In the genomic region with DNA sequence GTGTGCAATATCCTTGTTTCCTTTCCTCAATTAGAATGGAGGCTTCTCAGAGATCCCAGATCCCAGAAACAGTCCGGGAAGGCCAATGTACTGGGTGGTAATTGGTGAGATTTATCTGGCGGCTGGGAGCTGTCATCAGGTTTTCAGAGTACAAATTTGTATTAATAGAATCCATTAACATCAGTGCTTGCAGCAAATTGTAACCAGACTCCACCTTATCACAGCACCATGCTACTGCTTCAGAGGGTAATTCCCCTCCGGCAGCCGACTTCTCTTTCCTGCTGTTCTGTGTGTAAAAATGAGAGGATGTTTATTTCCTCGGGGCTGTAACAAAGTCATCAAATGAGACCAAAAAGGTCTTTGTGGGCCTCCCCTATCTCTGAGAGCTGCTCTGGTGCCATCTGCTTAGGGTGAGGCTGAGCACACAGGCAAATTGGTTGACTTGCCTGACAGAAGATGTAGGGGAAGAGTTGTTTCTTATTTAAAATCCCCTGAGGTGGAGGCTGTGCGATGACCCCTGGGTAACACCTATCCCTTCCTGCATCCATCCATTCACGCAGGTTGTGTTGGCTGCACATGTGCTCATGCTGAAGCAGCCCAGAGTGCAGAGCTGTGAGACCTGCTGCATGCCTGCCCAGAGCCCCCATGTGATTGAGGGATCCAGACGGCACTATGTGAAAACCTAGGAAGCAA, we compare ENCODE assay signal across 15 cellular contexts. TPM values are rescaled to one million over a fixed set of nuclear protein-coding genes. Genes with fewer than 3 reads are reported as not detected.
DNase-seq lines count a peak whose midpoint lies in the region; ATAC-seq and TF ChIP-seq lines count a peak whose summit lies in the region.
"Had no signal": no experiment of that assay in that cellular context is flagged by ENCODE, and none has a peak within 500 bp of the region (broad histone marks: within the 10 kb centered on the region; RNA-seq: fewer than 3 reads in every experiment).

No MANE protein-coding gene starts in this region.

- peaks cover 4 to 16% (median 10%) of the 10 kb centered on the region in 3 donors for H3K4me1 Mint-ChIP-seq in naive B cell
- H3K4me1 Mint-ChIP-seq: CD8-positive, alpha-beta memory T cell had no signal

- H3K36me3 Mint-ChIP-seq in naive B cell, result no peaks in the 10 kb centered on the region
- H3K36me3 Mint-ChIP-seq: CD8-positive, alpha-beta memory T cell had no signal

- TF ChIP-seq CTCF in coronary artery (IDR thresholded peaks at IDR 0.05), result no peak

- H3K4me3 Mint-ChIP-seq in naive B cell, result peak overlapping the region in 3 of 8 donors; percentile 13 to 69 (median 28)
- H3K4me3 Mint-ChIP-seq: CD8-positive, alpha-beta memory T cell had no signal

- DNase-seq in DMS153 (lab: John Stamatoyannopoulos, UW), result peak; percentile 27
- DNase-seq in NCI-H2081 treated with DMSO at 0.1 percent for 48 hours (lab: John Stamatoyannopoulos, UW), result peak; percentile 32
- DNase-seq in coronary artery (ENCODE audit: low spot score), result no peak
- peak; percentile 42 for DNase-seq in naive B cell
- no peak for DNase-seq in nucleus accumbens (lab: John Stamatoyannopoulos, UW)
- DNase-seq: activated CD4-positive, CD25-positive, alpha-beta regulatory T cell; activated naive CD4-positive, alpha-beta T cell treated with anti-CD3 and anti-CD28 coated beads, Interleukin-2, amount 50 U/mL, for 16 hours; caudate nucleus; CD8-positive, alpha-beta memory T cell; GF-D8; NCI-H446; psoas muscle had no signal

- peaks cover 12 to 28% (median 28%) of the 10 kb centered on the region in 3 donors for H3K27me3 Mint-ChIP-seq in naive B cell

- H3K9me3 Mint-ChIP-seq in naive B cell, result peaks cover 0 to 5% (median 0%) of the 10 kb centered on the region in 7 donors
- H3K9me3 Mint-ChIP-seq: CD8-positive, alpha-beta memory T cell had no signal

- ATAC-seq in naive B cell (ENCODE audit: low read depth in 2 of 2) (peak; percentile 75 to 85), GM18867 (IDR thresholded peaks at IDR 0.05; ENCODE audit: unreplicated experiment) (no peak), HG03135 (IDR thresholded peaks at IDR 0.05; ENCODE audit: unreplicated experiment) (no peak)
- ATAC-seq: psoas muscle had no signal

- H3K27ac Mint-ChIP-seq in naive B cell, result peak overlapping the region in 4 of 6 donors; percentile 26 to 89 (median 46)

- H3K4me3 ChIP-seq in coronary artery, result no peak overlapping the region
- H3K4me3 ChIP-seq: psoas muscle, tibial nerve had no signal

- H3K27ac ChIP-seq in coronary artery, result peak overlapping the region; percentile 57 to 77
- H3K27ac ChIP-seq: psoas muscle had no signal

RNA-seq across cellular contexts. Expression of a gene that starts 19.2 kb away (rescaled TPM):
- polyA plus RNA-seq in naive B cell (ENCODE audit: low read depth in 6 of 6), result under 1 TPM in 1 of 6 donors, not detected in 5; 0.04 TPM
- polyA plus RNA-seq: CD8-positive, alpha-beta memory T cell had no signal

Comparison
In these comparisons a context has a peak if more than half of its experiments do, and no peak if none do; other contexts are left out.
1. DNase-seq: peak in DMS153 (single experiment), NCI-H2081 treated with DMSO at 0.1 percent for 48 hours (single experiment) and naive B cell (single experiment); none in coronary artery (single experiment) and nucleus accumbens (0 of 56).
2. ATAC-seq: peak in naive B cell (2 of 2); none in GM18867 (single experiment) and HG03135 (single experiment).